8 cellular contexts compared by ENCODE assay signal in the genomic region with DNA sequence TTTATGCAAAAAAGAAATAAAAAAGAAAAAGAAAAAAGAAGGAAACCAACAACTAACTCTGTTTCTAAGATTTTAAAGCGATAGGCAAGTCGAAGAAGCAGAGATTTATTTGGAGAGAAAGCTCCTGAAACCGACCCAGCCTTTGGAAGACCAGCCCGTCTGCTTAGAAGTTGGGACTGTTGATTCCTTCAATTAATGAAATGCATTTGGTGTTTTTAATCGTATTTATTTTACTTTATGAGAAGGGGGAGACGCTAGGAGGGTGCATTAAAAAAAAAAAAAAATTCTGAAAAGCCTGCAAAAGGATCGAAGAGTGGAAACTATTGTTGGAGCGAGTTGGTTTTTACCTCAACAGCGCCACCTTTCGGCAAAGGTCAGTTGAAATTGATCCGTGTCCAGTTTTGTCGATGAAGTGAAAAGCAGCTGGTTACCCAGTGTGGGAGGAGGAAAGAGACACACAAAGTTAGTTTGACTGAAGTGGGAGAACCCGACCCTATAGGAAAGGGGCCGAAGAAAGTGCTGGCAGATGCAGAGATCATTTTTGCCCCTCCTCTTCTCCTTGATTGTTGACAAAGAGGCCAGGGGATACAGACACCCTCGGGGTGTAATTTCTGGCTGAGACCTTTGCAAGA. TPM values are rescaled to one million over a fixed set of nuclear protein-coding genes. Genes with fewer than 3 reads are reported as not detected.
A peak's percentile ranks its signal among the peaks of the same experiment; 100 is the strongest.
DNase-seq lines count a peak whose midpoint lies in the region; ATAC-seq and TF ChIP-seq lines count a peak whose summit lies in the region.

No MANE protein-coding gene starts in this region.

- no peaks in the 10 kb centered on the region for H3K27me3 Mint-ChIP-seq in activated CD4-positive, alpha-beta memory T cell treated with anti-CD3 and anti-CD28 coated beads, Interleukin-2, amount 10 ng/mL, durations not matched to agents 7 days and 5 days

- no peaks in the 10 kb centered on the region for H3K9me3 ChIP-seq in effector memory CD4-positive, alpha-beta T cell (ENCODE audit: control insufficient read depth, low read length)
- H3K9me3 ChIP-seq in lung (ENCODE audit: control insufficient read depth in 2 of 2, insufficient read depth in 1 of 2, low read length in 1 of 2) = no peaks in the 10 kb centered on the region

- H3K27me3 ChIP-seq in ACC112 (ENCODE audit: insufficient read depth, low read length) (peaks cover 52% of the 10 kb centered on the region), lung (ENCODE audit: control insufficient read depth, insufficient read depth) (no peaks in the 10 kb centered on the region)
- H3K27me3 ChIP-seq in effector memory CD4-positive, alpha-beta T cell (replicated peaks; ENCODE audit: control insufficient read depth, insufficient read depth, low read length, poor library complexity, severe bottlenecking) = no peaks in the 10 kb centered on the region

- peak; percentile 43 for ATAC-seq in GM19395 (IDR thresholded peaks at IDR 0.05; ENCODE audit: unreplicated experiment)
- no peak for ATAC-seq in lung (ENCODE audit: insufficient read depth, low FRiP score)
- no peak for ATAC-seq in HG03442 (IDR thresholded peaks at IDR 0.05; ENCODE audit: unreplicated experiment)

- TF ChIP-seq CTCF in lung (IDR thresholded peaks at IDR 0.05; ENCODE audit: control extremely low read depth, extremely low read depth) = peak; percentile 73

- H3K79me2 ChIP-seq in ACC112 (ENCODE audit: control insufficient read depth, insufficient read depth, low read length, unreplicated experiment) = no peaks in the 10 kb centered on the region

- H3K36me3 ChIP-seq in ACC112 (ENCODE audit: insufficient read depth, low read length) (no peaks in the 10 kb centered on the region), lung (ENCODE audit: control insufficient read depth in 2 of 2, insufficient read depth in 2 of 2, low read length in 2 of 2) (no peaks in the 10 kb centered on the region)
- no peaks in the 10 kb centered on the region for H3K36me3 ChIP-seq in effector memory CD4-positive, alpha-beta T cell (ENCODE audit: control insufficient read depth, insufficient read depth, low read length)

- H2AFZ ChIP-seq in ACC112 (ENCODE audit: low read length, unreplicated experiment) = no peak overlapping the region

- peaks cover 37% of the 10 kb centered on the region for H3K4me1 Mint-ChIP-seq in activated CD4-positive, alpha-beta memory T cell treated with anti-CD3 and anti-CD28 coated beads, Interleukin-2, amount 10 ng/mL, durations not matched to agents 7 days and 5 days

- WGBS in lung, 2 donors = 3 to 5% methylated on average over 15 of the region's 15 CpGs

- H3K4me1 ChIP-seq in ACC112 (ENCODE audit: control insufficient read depth, insufficient read depth, low read length, unreplicated experiment) = peaks cover 5% of the 10 kb centered on the region
- no peaks in the 10 kb centered on the region for H3K4me1 ChIP-seq in effector memory CD4-positive, alpha-beta T cell (ENCODE audit: control insufficient read depth, insufficient read depth, low read length, poor library complexity, severe bottlenecking)
- H3K4me1 ChIP-seq in lung (ENCODE audit: control insufficient read depth in 2 of 2, insufficient read depth in 2 of 2, low read length in 2 of 2) = peaks cover 0 to 2% of the 10 kb centered on the region in 2 donors

- peak overlapping the region; percentile 97 for H3K4me3 Mint-ChIP-seq in activated CD4-positive, alpha-beta memory T cell treated with anti-CD3 and anti-CD28 coated beads, Interleukin-2, amount 10 ng/mL, durations not matched to agents 7 days and 5 days

- H3K27ac ChIP-seq in ACC112 (ENCODE audit: low read depth, low read length) = no peak overlapping the region
- peak overlapping the region; percentile 71 for H3K27ac ChIP-seq in effector memory CD4-positive, alpha-beta T cell (ENCODE audit: insufficient read depth, low read length, poor library complexity, severe bottlenecking)
- H3K27ac ChIP-seq in lung (ENCODE audit: low read depth in 1 of 2, low read length in 1 of 2) = peak overlapping the region in 1 of 2 donors; percentile 39

- POLR2A ChIA-PET in activated CD4-positive, alpha-beta memory T cell treated with anti-CD3 and anti-CD28 coated beads, Interleukin-2, amount 10 ng/mL, durations not matched to agents 7 days and 5 days (lab: Charles Lee) = interaction anchor here (0.6 to 6.3 kb wide), 42 partner anchors 9 to 978 kb away, joined by 3 to 202 read pairs (median 6); no protein-coding TSS in a partner anchor

- DNase-seq in NCI-H510A (lab: John Stamatoyannopoulos, UW) = peak; percentile 45
- peak; percentile 92 for DNase-seq in activated CD4-positive, alpha-beta memory T cell treated with anti-CD3 and anti-CD28 coated beads, Interleukin-2, amount 10 ng/mL, durations not matched to agents 7 days and 5 days
- DNase-seq in effector memory CD4-positive, alpha-beta T cell = peak; percentile 69 to 80 (median 72)
- DNase-seq in lung (ENCODE audit: low spot score) = peak; percentile 86
- DNase-seq in stimulated activated CD4-positive, alpha-beta T cell treated with anti-CD3 and anti-CD28 coated beads, Interleukin-4, amount 100 ng/mL, for 48 hours (ENCODE audit: low read depth in 2 of 2) = peak; percentile 84

- CTCF ChIA-PET in activated CD4-positive, alpha-beta memory T cell treated with anti-CD3 and anti-CD28 coated beads, Interleukin-2, amount 10 ng/mL, durations not matched to agents 7 days and 5 days (lab: Charles Lee) = interaction anchor here (0.7 to 3.9 kb wide), 22 partner anchors 16 to 1393 kb away, joined by 3 to 22 read pairs (median 4); no protein-coding TSS in a partner anchor

- H3K4me3 ChIP-seq in ACC112 (ENCODE audit: low read depth, low read length) = peak overlapping the region; percentile 74
- peak overlapping the region; percentile 87 for H3K4me3 ChIP-seq in effector memory CD4-positive, alpha-beta T cell (ENCODE audit: insufficient read depth, low read depth, low read length, poor library complexity, severe bottlenecking)
- H3K4me3 ChIP-seq in lung = no peak overlapping the region

- peak overlapping the region; percentile 100 for H3K27ac Mint-ChIP-seq in activated CD4-positive, alpha-beta memory T cell treated with anti-CD3 and anti-CD28 coated beads, Interleukin-2, amount 10 ng/mL, durations not matched to agents 7 days and 5 days

- no peaks in the 10 kb centered on the region for H3K9me3 Mint-ChIP-seq in activated CD4-positive, alpha-beta memory T cell treated with anti-CD3 and anti-CD28 coated beads, Interleukin-2, amount 10 ng/mL, durations not matched to agents 7 days and 5 days

- H3K36me3 Mint-ChIP-seq in activated CD4-positive, alpha-beta memory T cell treated with anti-CD3 and anti-CD28 coated beads, Interleukin-2, amount 10 ng/mL, durations not matched to agents 7 days and 5 days (ENCODE audit: low read depth) = peaks cover 34% of the 10 kb centered on the region

RNA-seq across cellular contexts. Expression of a gene that starts 1.6 kb away (rescaled TPM):
- 100 to 1,000 TPM; 279 to 281 TPM for total RNA-seq in activated CD4-positive, alpha-beta memory T cell treated with anti-CD3 and anti-CD28 coated beads, Interleukin-2, amount 10 ng/mL, durations not matched to agents 7 days and 5 days
- total RNA-seq in lung = 10 to 100 TPM; 49.2 to 66.8 TPM
- 10 to 100 TPM in 1 of 2 donors, 1 to 10 TPM in 1; 7.0 to 11.0 TPM for polyA plus RNA-seq in lung

Comparison
In these comparisons a context has a peak if more than half of its experiments do, and no peak if none do; other contexts are left out.
1. RNA of a gene that starts 1.6 kb away (total RNA-seq): 279 to 281 TPM in activated CD4-positive, alpha-beta memory T cell treated with anti-CD3 and anti-CD28 coated beads, Interleukin-2, amount 10 ng/mL, durations not matched to agents 7 days and 5 days; 49.2 to 66.8 TPM in lung; every median in the first group is over 4 times any median in the second.
2. Peak in every context shown above with its lines, with median percentiles within 50 percentile points of each other: DNase-seq.